Comparison of ENCODE assay signal across 1 cellular context in genomic region chr1:152182431-152182830, GRCh38.
TF ChIP-seq lines count a peak whose summit lies in the region.

No MANE protein-coding gene starts in this region.

TF ChIP-seq in HepG2, 621 proteins besides CTCF, POLR2A, EP300 and RAD21:
- TF ChIP-seq ISX (CRISPR knock-in tag; conservative IDR thresholded peaks at IDR 0.05) (no peak), ZNF740 (CRISPR knock-in tag; IDR thresholded peaks at IDR 0.05) (no peak), ZBTB33 (CRISPR knock-in tag; IDR thresholded peaks at IDR 0.05) (no peak), ZNF34 (CRISPR knock-in tag; IDR thresholded peaks at IDR 0.05; ENCODE audit: borderline replicate concordance) (no peak), NR2F1 (CRISPR knock-in tag; IDR thresholded peaks at IDR 0.05) (no peak), NFE2 (CRISPR knock-in tag; IDR thresholded peaks at IDR 0.05) (no peak), HOXA5 (CRISPR knock-in tag; IDR thresholded peaks at IDR 0.05) (no peak), WIZ (CRISPR knock-in tag; IDR thresholded peaks at IDR 0.05) (no peak), ZNF503 (CRISPR knock-in tag; IDR thresholded peaks at IDR 0.05) (no peak), ZNF282 (IDR thresholded peaks at IDR 0.05; ENCODE audit: partially characterized antibody) (no peak), FOXJ3 (CRISPR knock-in tag; IDR thresholded peaks at IDR 0.05; ENCODE audit: borderline replicate concordance) (no peak), HCFC1 (IDR thresholded peaks at IDR 0.05; ENCODE audit: low read depth, low read length) (no peak)
